8 cellular contexts compared by ENCODE assay signal in the genomic region with DNA sequence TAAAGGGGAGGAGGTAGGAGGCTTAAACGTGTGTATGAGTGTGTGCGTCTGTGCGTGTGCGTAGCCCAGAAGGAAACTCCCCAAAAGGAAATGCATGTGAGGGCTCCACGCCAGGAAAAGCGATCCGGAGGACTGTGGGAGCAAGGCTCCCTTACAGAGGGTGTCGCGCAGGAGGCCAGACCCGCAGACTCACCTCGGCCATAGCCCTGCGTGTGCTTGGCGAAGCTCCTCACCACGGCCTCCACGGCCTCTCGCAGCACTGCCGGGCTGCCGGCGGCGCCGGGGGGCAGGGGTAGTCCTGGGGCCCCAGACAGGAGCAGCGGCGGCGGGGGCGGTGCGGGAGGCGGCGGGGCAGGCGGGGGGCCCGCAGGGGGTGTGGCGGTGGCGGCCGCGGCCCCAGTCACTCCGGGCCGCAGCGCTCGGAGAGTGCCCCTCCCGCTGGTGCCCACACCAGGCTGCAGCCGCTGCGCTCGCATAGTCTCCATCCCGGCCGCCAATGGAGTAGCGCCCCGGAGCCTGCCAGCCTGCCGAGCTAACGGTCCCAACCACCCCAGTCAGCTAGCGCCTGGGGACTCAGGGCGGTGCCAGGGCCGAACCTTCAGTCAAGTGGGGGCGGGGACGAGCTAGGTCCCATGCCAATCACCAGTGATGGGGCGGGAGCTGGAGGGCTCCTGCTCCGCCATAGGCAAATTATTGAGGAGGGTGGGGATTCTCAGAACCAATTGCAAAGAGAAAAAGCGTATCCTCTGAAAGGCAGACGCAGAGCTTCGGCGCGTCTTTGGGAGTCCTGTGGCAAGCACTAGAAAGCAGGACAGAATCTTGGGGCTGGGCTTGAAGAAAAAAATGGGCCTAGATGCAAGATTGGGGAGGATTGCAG. TPM values are rescaled to one million over a fixed set of nuclear protein-coding genes. Genes with fewer than 3 reads are reported as not detected.
DNase-seq lines count a peak whose midpoint lies in the region; ATAC-seq, FAIRE-seq and TF ChIP-seq lines count a peak whose summit lies in the region.

A gene (minus strand): TSS at position 575 of the 877 bp plus-strand sequence. CDS start 90 bp downstream, at position 485.

- H3K27ac ChIP-seq in pancreas (peak within 1 kb of the TSS; percentile 27 to 89 (median 80)), tibial artery (peak within 1 kb of the TSS; percentile 96 to 99)

- H3K27me3 ChIP-seq in pancreas, result no peaks in the 10 kb centered on the region
- no peaks in the 10 kb centered on the region for H3K27me3 ChIP-seq in tibial artery

- DNase-seq in GM12864 (ENCODE audit: low read depth) (peak; percentile 89), NCI-H1417 (lab: John Stamatoyannopoulos, UW) (peak; percentile 95 to 100 (median 98)), SW 1271 (lab: John Stamatoyannopoulos, UW) (peak; percentile 71 to 93), Right ventricle myocardium superior (peak; percentile 97), pancreas (peak; percentile 91 to 98 (median 96)), tibial artery (peak; percentile 97 to 99)
- peak; percentile 90 for DNase-seq in activated naive CD8-positive, alpha-beta T cell treated with anti-CD3 and anti-CD28 coated beads, Interleukin-2, amount 50 U/mL, for 16 hours (ENCODE audit: low read depth, low spot score)

- FAIRE-seq in pancreas (lab: Jason Lieb, UNC), result no peak

- no peaks in the 10 kb centered on the region for H3K36me3 ChIP-seq in pancreas
- peaks cover 0 to 4% (median 0%) of the 10 kb centered on the region in 3 donors for H3K36me3 ChIP-seq in tibial artery

- H3K9me3 ChIP-seq in pancreas, result no peaks in the 10 kb centered on the region
- H3K9me3 ChIP-seq in tibial artery, result no peaks in the 10 kb centered on the region

- H3K4me1 ChIP-seq in pancreas, result peaks cover 7 to 35% (median 24%) of the 10 kb centered on the region in 3 donors
- peaks cover 0 to 69% (median 56%) of the 10 kb centered on the region in 4 donors for H3K4me1 ChIP-seq in tibial artery

- intact Hi-C loops in Right ventricle myocardium superior (cut with DNase I) (no loop called here), pancreas (cut with DNase I) (no loop called here), tibial artery (cut with DNase I; ENCODE audit: low total_unique reads) (no loop called here)

- H3K4me3 ChIP-seq in GM12864 (ENCODE audit: low read depth, low read length) (peak within 1 kb of the TSS; percentile 94), pancreas (peak within 1 kb of the TSS; percentile 43 to 93 (median 78)), tibial artery (peak within 1 kb of the TSS; percentile 76 to 79)

- ATAC-seq in HG02759 (IDR thresholded peaks at IDR 0.05; ENCODE audit: unreplicated experiment) (peak; percentile 88), Right ventricle myocardium superior (ENCODE audit: poor library complexity) (peak; percentile 85), pancreas (peak; percentile 89 to 93 (median 92))

- TF ChIP-seq CTCF in GM12864 (IDR thresholded peaks at IDR 0.05; ENCODE audit: low read depth, low read length, missing control alignments) (no peak), pancreas (IDR thresholded peaks at IDR 0.05) (no peak), tibial artery (IDR thresholded peaks at IDR 0.05) (no peak)

- 0 to 1% methylated on average over 60 of the region's 60 CpGs for WGBS in pancreas, 2 donors

RNA-seq across cellular contexts. Expression of the gene that starts here (rescaled TPM):
- 22.9 TPM for total RNA-seq in Right ventricle myocardium superior
- 10 to 100 TPM in 1 of 6 donors, 1 to 10 TPM in 5; 3.3 to 10.3 (median 5.8) TPM for total RNA-seq in pancreas
- 1 to 10 TPM; 2.9 to 6.8 TPM for polyA plus RNA-seq in pancreas

Comparison
In these comparisons a context has a peak if more than half of its experiments do, and no peak if none do; other contexts are left out.
1. Peak in every context shown above with its lines: DNase-seq, ATAC-seq, H3K4me3 ChIP-seq and H3K27ac ChIP-seq.